Comparison of ENCODE assay signal across 1 cellular context in genomic region chr10:5096108-5096507, GRCh38.
TF ChIP-seq lines count a peak whose summit lies in the region.

No MANE protein-coding gene starts in this region.

TF ChIP-seq in HepG2, 621 proteins besides CTCF, POLR2A, EP300 and RAD21:
- TF ChIP-seq KAT7 (CRISPR knock-in tag; IDR thresholded peaks at IDR 0.05; ENCODE audit: borderline replicate concordance) (0 out of 2 replicates have a peak, but pooled peaks have one; percentile 4), ELK4 (CRISPR knock-in tag; IDR thresholded peaks at IDR 0.05; ENCODE audit: borderline replicate concordance) (no peak), ZNF124 (CRISPR knock-in tag; IDR thresholded peaks at IDR 0.05) (no peak), ZSCAN9 (CRISPR knock-in tag; IDR thresholded peaks at IDR 0.05; ENCODE audit: borderline replicate concordance) (peak; percentile 46; the same call in 1 of the 2 replicates), PHF5A (CRISPR knock-in tag; IDR thresholded peaks at IDR 0.05; ENCODE audit: low read depth, unreplicated experiment) (no peak), DNMT3B (CRISPR knock-in tag; conservative IDR thresholded peaks at IDR 0.05) (0 out of 2 replicates have a peak, but pooled peaks have one; percentile 36), ZBED4 (CRISPR knock-in tag; IDR thresholded peaks at IDR 0.05; ENCODE audit: borderline replicate concordance) (no peak), POLR2G (IDR thresholded peaks at IDR 0.05; ENCODE audit: low read depth, low read length) (peak; percentile 45; the same call in 1 of the 2 replicates), RBFOX2 (IDR thresholded peaks at IDR 0.05; ENCODE audit: low read depth, low read length) (peak; percentile 1; the same call in 1 of the 2 replicates)
